Comparison of ENCODE assay signal across 16 cellular contexts in genomic region chr3:100005670-100006393, GRCh38.
DNase-seq lines count a peak whose midpoint lies in the region; ATAC-seq and TF ChIP-seq lines count a peak whose summit lies in the region.
"Had no signal": no experiment of that assay in that cellular context is flagged by ENCODE, and none has a peak within 500 bp of the region (broad histone marks: within the 10 kb centered on the region; RNA-seq: fewer than 3 reads in every experiment).

No MANE protein-coding gene starts in this region.

- no peak overlapping the region for H3K4me3 Mint-ChIP-seq in activated T-cell treated with anti-CD3 and anti-CD28 coated beads, Interleukin-2, amount 50 U/mL, for 72 hours
- no peak overlapping the region for H3K4me3 Mint-ChIP-seq in natural killer cell
- H3K4me3 Mint-ChIP-seq: activated T-helper 17 cell treated with anti-CD3 and anti-CD28 coated beads, Interleukin-2, amount 50 U/mL, for 72 hours; brain had no signal

- H3K27ac ChIP-seq in breast epithelium (peak overlapping the region; percentile 10 to 20), muscle layer of duodenum (ENCODE audit: low read length) (peak overlapping the region; percentile 16), thoracic aorta (peak overlapping the region; percentile 22 to 72)
- H3K27ac ChIP-seq: C4-2B, ovary, SK-N-MC had no signal

- no peak for TF ChIP-seq POLR2A in breast epithelium (IDR thresholded peaks at IDR 0.05)

- H3K36me3 ChIP-seq in breast epithelium, result no peaks in the 10 kb centered on the region
- H3K36me3 ChIP-seq in muscle layer of duodenum (ENCODE audit: control insufficient read depth in 1 of 2, insufficient read depth in 2 of 2, low read length in 2 of 2), result no peaks in the 10 kb centered on the region
- no peaks in the 10 kb centered on the region for H3K36me3 ChIP-seq in thoracic aorta
- H3K36me3 ChIP-seq: HAP-1, ovary had no signal

- no peaks in the 10 kb centered on the region for H3K9me3 Mint-ChIP-seq in activated T-cell treated with anti-CD3 and anti-CD28 coated beads, Interleukin-2, amount 50 U/mL, for 72 hours
- no peaks in the 10 kb centered on the region for H3K9me3 Mint-ChIP-seq in natural killer cell
- H3K9me3 Mint-ChIP-seq: activated T-helper 17 cell treated with anti-CD3 and anti-CD28 coated beads, Interleukin-2, amount 50 U/mL, for 72 hours; brain had no signal

- ATAC-seq in activated T-cell treated with anti-CD3 and anti-CD28 coated beads, Interleukin-2, amount 50 U/mL, for 72 hours (replicated peaks in 1 of 2), result no peak
- ATAC-seq in thoracic aorta (ENCODE audit: insufficient number of reproducible peaks, low FRiP score, low read depth) (no peak), natural killer cell (no peak)
- ATAC-seq: activated T-helper 17 cell treated with anti-CD3 and anti-CD28 coated beads, Interleukin-2, amount 50 U/mL, for 72 hours had no signal

- H3K27me3 Mint-ChIP-seq in activated T-cell treated with anti-CD3 and anti-CD28 coated beads, Interleukin-2, amount 50 U/mL, for 72 hours (ENCODE audit: low read depth), result no peaks in the 10 kb centered on the region
- H3K27me3 Mint-ChIP-seq in natural killer cell (ENCODE audit: low read depth in 2 of 2), result no peaks in the 10 kb centered on the region
- H3K27me3 Mint-ChIP-seq: activated T-helper 17 cell treated with anti-CD3 and anti-CD28 coated beads, Interleukin-2, amount 50 U/mL, for 72 hours; brain had no signal

- intact Hi-C loops in breast epithelium (cut with DNase I; ENCODE audit: low total_unique reads) (loop anchor here (10.0 kb wide), 1 partner anchor 89 kb away; no protein-coding TSS in a partner anchor), natural killer cell (cut with micrococcal nuclease) (no loop called here)

- H3K27ac Mint-ChIP-seq in activated T-cell treated with anti-CD3 and anti-CD28 coated beads, Interleukin-2, amount 50 U/mL, for 72 hours, result peak overlapping the region; percentile 40
- H3K27ac Mint-ChIP-seq in natural killer cell, result no peak overlapping the region
- H3K27ac Mint-ChIP-seq: activated T-helper 17 cell treated with anti-CD3 and anti-CD28 coated beads, Interleukin-2, amount 50 U/mL, for 72 hours had no signal

- H3K27me3 ChIP-seq in breast epithelium (no peaks in the 10 kb centered on the region), muscle layer of duodenum (ENCODE audit: low read depth, low read length) (no peaks in the 10 kb centered on the region), thoracic aorta (replicated peaks; ENCODE audit: insufficient read depth) (no peaks in the 10 kb centered on the region)
- H3K27me3 ChIP-seq: ovary had no signal

- H3K4me1 ChIP-seq in breast epithelium (no peaks in the 10 kb centered on the region), muscle layer of duodenum (ENCODE audit: control insufficient read depth in 1 of 2, insufficient read depth in 2 of 2, low read length in 2 of 2) (peaks cover 3 to 11% of the 10 kb centered on the region in 2 donors), thoracic aorta (ENCODE audit: control insufficient read depth in 1 of 2, low read depth in 2 of 2) (peaks cover 15 to 64% of the 10 kb centered on the region in 2 donors)

- H3K9me3 ChIP-seq in breast epithelium, result no peaks in the 10 kb centered on the region
- H3K9me3 ChIP-seq in muscle layer of duodenum (ENCODE audit: control insufficient read depth in 1 of 2, low read length in 2 of 2), result no peaks in the 10 kb centered on the region
- H3K9me3 ChIP-seq in thoracic aorta, result no peaks in the 10 kb centered on the region
- H3K9me3 ChIP-seq: HAP-1, ovary had no signal

- peaks cover 17% of the 10 kb centered on the region for H3K4me1 Mint-ChIP-seq in activated T-cell treated with anti-CD3 and anti-CD28 coated beads, Interleukin-2, amount 50 U/mL, for 72 hours (ENCODE audit: low read depth)
- H3K4me1 Mint-ChIP-seq in natural killer cell, result peaks cover 6 to 13% of the 10 kb centered on the region in 2 donors

- H3K4me3 ChIP-seq in breast epithelium (no peak overlapping the region), muscle layer of duodenum (ENCODE audit: low read depth in 1 of 2, low read length in 2 of 2) (no peak overlapping the region), thoracic aorta (no peak overlapping the region)
- H3K4me3 ChIP-seq: HAP-1, ovary, SK-N-MC had no signal

- TF ChIP-seq CTCF in breast epithelium (IDR thresholded peaks at IDR 0.05) (no peak), thoracic aorta (IDR thresholded peaks at IDR 0.05) (no peak), natural killer cell (IDR thresholded peaks at IDR 0.05) (no peak)

- DNase-seq in activated T-cell treated with anti-CD3 and anti-CD28 coated beads, Interleukin-2, amount 50 U/mL, for 72 hours, result no peak
- no peak for DNase-seq in activated T-cell treated with anti-CD3 and anti-CD28 coated beads, Interleukin-2, amount 50 U/mL, for 48 hours
- DNase-seq in breast epithelium (ENCODE audit: low spot score in 2 of 2) (no peak), thoracic aorta (ENCODE audit: low spot score) (no peak), natural killer cell (no peak), EL (no peak), activated gamma-delta T cell (lab: John Stamatoyannopoulos, UW) (no peak)
- DNase-seq: activated CD4-positive, alpha-beta T cell treated with anti-CD3 and anti-CD28 coated beads, Interleukin-2, amount 50 U/mL, for 48 hours; NCI-H1105; ovary had no signal

- H3K36me3 Mint-ChIP-seq in activated T-cell treated with anti-CD3 and anti-CD28 coated beads, Interleukin-2, amount 50 U/mL, for 72 hours (ENCODE audit: insufficient read depth in 2 of 2), result no peaks in the 10 kb centered on the region
- no peaks in the 10 kb centered on the region for H3K36me3 Mint-ChIP-seq in natural killer cell
